In the genomic region with DNA sequence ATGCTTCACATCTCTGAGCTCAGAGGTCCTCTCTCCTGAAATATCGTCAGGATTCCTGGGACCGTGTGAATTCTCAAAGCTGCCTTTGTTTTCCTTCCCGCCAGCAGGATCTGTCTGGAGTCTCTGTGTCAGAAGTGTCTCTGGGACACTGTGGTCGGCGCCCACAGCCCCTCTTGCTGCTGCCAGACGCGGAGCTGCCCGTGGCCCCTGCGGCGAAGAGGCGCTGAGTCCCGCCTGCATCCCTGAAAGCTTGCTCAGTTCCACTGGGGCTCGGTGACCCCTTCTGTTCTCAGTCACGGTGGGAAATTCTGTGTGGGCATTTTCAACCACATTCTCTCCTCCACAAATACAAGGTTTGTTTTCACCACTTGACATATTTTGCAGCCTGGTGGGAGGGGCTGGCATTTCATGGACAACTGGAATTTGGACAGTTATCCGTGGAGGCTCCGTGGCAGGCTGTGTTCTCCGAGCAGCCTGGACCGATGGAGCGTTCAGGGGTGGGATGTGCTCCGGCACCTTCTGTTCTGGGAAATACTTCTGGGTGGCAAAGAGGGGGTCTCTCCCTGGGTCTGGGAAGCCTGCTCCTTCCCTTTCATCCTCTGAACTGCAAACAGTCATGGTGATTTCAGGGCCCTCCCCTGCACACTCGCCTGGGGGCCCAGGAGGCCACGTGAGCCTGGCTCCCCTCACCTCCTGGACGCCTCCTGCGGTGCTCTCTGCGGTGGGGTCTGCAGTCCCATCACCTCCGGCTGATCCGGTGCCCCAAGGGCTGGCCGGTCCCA, we compare ENCODE assay signal across 1 cellular context.
TF ChIP-seq lines count a peak whose summit lies in the region.

No MANE protein-coding gene starts in this region.

TF ChIP-seq in HepG2, 621 proteins besides CTCF, POLR2A, EP300 and RAD21:
- TF ChIP-seq PLRG1 (conservative IDR thresholded peaks at IDR 0.05) (no peak), ZNF160 (CRISPR knock-in tag; IDR thresholded peaks at IDR 0.05) (no peak), KAT8 (CRISPR knock-in tag; IDR thresholded peaks at IDR 0.05) (no peak), TEAD3 (CRISPR knock-in tag; optimal IDR thresholded peaks at IDR 0.05; ENCODE audit: borderline replicate concordance) (no peak), XRCC5 (optimal IDR thresholded peaks at IDR 0.05; ENCODE audit: low read length) (no peak), ZNF674 (CRISPR knock-in tag; IDR thresholded peaks at IDR 0.05; ENCODE audit: low read depth) (no peak), ZSCAN21 (CRISPR knock-in tag; IDR thresholded peaks at IDR 0.05; ENCODE audit: borderline replicate concordance) (no peak), ZNF672 (CRISPR knock-in tag; IDR thresholded peaks at IDR 0.05) (no peak), HNRNPK (IDR thresholded peaks at IDR 0.05; ENCODE audit: low read depth, low read length, poor library complexity, severe bottlenecking) (no peak), HOXA3 (CRISPR knock-in tag; IDR thresholded peaks at IDR 0.05) (no peak), NCOR1 (IDR thresholded peaks at IDR 0.05; ENCODE audit: borderline replicate concordance, low read length) (no peak)
- TF ChIP-seq, protein P1, sequence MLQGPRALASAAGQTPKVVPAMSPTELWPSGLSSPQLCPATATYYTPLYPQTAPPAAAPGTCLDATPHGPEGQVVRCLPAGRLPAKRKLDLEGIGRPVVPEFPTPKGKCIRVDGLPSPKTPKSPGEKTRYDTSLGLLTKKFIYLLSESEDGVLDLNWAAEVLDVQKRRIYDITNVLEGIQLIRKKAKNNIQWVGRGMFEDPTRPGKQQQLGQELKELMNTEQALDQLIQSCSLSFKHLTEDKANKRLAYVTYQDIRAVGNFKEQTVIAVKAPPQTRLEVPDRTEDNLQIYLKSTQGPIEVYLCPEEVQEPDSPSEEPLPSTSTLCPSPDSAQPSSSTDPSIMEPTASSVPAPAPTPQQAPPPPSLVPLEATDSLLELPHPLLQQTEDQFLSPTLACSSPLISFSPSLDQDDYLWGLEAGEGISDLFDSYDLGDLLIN (CRISPR knock-in tag; IDR thresholded peaks at IDR 0.05; ENCODE audit: borderline replicate concordance), result no peak
- TF ChIP-seq, protein P2, sequence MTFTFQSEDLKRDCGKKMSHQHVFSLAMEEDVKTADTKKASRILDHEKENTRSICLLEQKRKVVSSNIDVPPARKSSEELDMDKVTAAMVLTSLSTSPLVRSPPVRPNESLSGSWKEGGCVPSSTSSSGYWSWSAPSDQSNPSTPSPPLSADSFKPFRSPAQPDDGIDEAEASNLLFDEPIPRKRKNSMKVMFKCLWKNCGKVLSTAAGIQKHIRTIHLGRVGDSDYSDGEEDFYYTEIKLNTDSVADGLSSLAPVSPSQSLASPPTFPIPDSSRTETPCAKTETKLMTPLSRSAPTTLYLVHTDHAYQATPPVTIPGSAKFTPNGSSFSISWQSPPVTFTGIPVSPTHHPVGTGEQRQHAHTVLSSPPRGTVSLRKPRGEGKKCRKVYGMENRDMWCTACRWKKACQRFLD (CRISPR knock-in tag; IDR thresholded peaks at IDR 0.05; ENCODE audit: borderline replicate concordance), result no peak
